ENCODE assay signal across 8 cellular contexts in genomic region chr1:33094971-33095604, GRCh38. TPM values are rescaled to one million over a fixed set of nuclear protein-coding genes. Genes with fewer than 3 reads are reported as not detected.
DNase-seq lines count a peak whose midpoint lies in the region; ATAC-seq and TF ChIP-seq lines count a peak whose summit lies in the region.

No MANE protein-coding gene starts in this region.

- no peaks in the 10 kb centered on the region for H3K9me3 Mint-ChIP-seq in brain

- peaks cover 18% of the 10 kb centered on the region for H3K36me3 Mint-ChIP-seq in brain

- no peak overlapping the region for H3K4me3 Mint-ChIP-seq in brain

- H3K4me3 ChIP-seq in BE2C (ENCODE audit: low read depth, low read length) (no peak overlapping the region), GM12865 (ENCODE audit: low read depth, low read length) (no peak overlapping the region), kidney epithelial cell (ENCODE audit: low read depth, low read length) (no peak overlapping the region), upper lobe of left lung (no peak overlapping the region)

- no peaks in the 10 kb centered on the region for H3K4me1 ChIP-seq in BE2C
- peaks cover 2 to 10% (median 5%) of the 10 kb centered on the region in 4 donors for H3K4me1 ChIP-seq in upper lobe of left lung

- DNase-seq in BE2C (peak; percentile 49), GM12865 (ENCODE audit: low read depth) (peak; percentile 35), NCI-H2171 treated with DMSO at 0.1 percent for 48 hours (lab: John Stamatoyannopoulos, UW) (peak; percentile 66), kidney epithelial cell (ENCODE audit: low read depth) (no peak), upper lobe of left lung (peak in 1 of 2 donors; percentile 50), middle frontal gyrus (ENCODE audit: extremely low spot score, low spot score) (no peak)

- TF ChIP-seq EP300 in upper lobe of left lung (IDR thresholded peaks at IDR 0.05), result no peak

- no peaks in the 10 kb centered on the region for H3K27me3 Mint-ChIP-seq in brain

- peaks cover 23% of the 10 kb centered on the region for H3K4me1 Mint-ChIP-seq in brain

- H3K27me3 ChIP-seq in BE2C (no peaks in the 10 kb centered on the region), kidney epithelial cell (ENCODE audit: control insufficient read depth, insufficient read depth, low read length) (no peaks in the 10 kb centered on the region), upper lobe of left lung (no peaks in the 10 kb centered on the region)

- H3K36me3 ChIP-seq in BE2C (no peaks in the 10 kb centered on the region), kidney epithelial cell (ENCODE audit: control insufficient read depth, insufficient read depth, low read length) (no peaks in the 10 kb centered on the region), upper lobe of left lung (no peaks in the 10 kb centered on the region)

- H3K9me3 ChIP-seq in BE2C, result no peaks in the 10 kb centered on the region
- no peaks in the 10 kb centered on the region for H3K9me3 ChIP-seq in upper lobe of left lung

- TF ChIP-seq POLR2A in upper lobe of left lung (IDR thresholded peaks at IDR 0.05), result no peak

- H3K27ac Mint-ChIP-seq in brain, result peak overlapping the region in 2 of 5 experiments; percentile 17 to 70

- ATAC-seq in upper lobe of left lung (ENCODE audit: low FRiP score in 2 of 2) (peak in 1 of 2 donors; percentile 51), HG03175 (IDR thresholded peaks at IDR 0.05; ENCODE audit: unreplicated experiment) (no peak)

- peak; percentile 88 for TF ChIP-seq CTCF in BE2C (IDR thresholded peaks at IDR 0.05; ENCODE audit: low read depth, low read length)
- peak; percentile 96 for TF ChIP-seq CTCF in GM12865 (IDR thresholded peaks at IDR 0.05; ENCODE audit: insufficient read depth, low read depth, low read length, missing control alignments)
- peak; percentile 73 to 91 for TF ChIP-seq CTCF in brain (conservative IDR thresholded peaks at IDR 0.05)
- peak; percentile 95 for TF ChIP-seq CTCF in kidney epithelial cell (IDR thresholded peaks at IDR 0.05; ENCODE audit: insufficient read depth, low read length, poor library complexity, severe bottlenecking)
- peak; percentile 81 to 99 (median 86) for TF ChIP-seq CTCF in upper lobe of left lung (IDR thresholded peaks at IDR 0.05)

- WGBS in upper lobe of left lung, 2 donors, result 22 to 30% methylated on average over 10 of the region's 10 CpGs

- no peak overlapping the region for H3K27ac ChIP-seq in upper lobe of left lung

RNA-seq across cellular contexts. Expression of gene AZIN2, which starts 14.1 kb away (rescaled TPM):
- polyA plus RNA-seq in BE2C (2012; ENCODE audit: insufficient read depth, insufficient read length, low read depth), result not detected
- polyA plus RNA-seq in brain (ENCODE audit: insufficient read depth, low read depth, low replicate concordance), result 24.2 TPM
- 2.8 and 4.0 TPM in 2 replicates for total RNA-seq in kidney epithelial cell
- 1 to 10 TPM; 1.5 to 4.8 (median 2.8) TPM for total RNA-seq in upper lobe of left lung

RNA-seq across cellular contexts. Expression of gene AK2, which starts 58.4 kb away (rescaled TPM):
- 206 TPM for polyA plus RNA-seq in BE2C (2012; ENCODE audit: insufficient read depth, insufficient read length, low read depth)
- 166 TPM for polyA plus RNA-seq in brain (ENCODE audit: insufficient read depth, low read depth, low replicate concordance)
- total RNA-seq in kidney epithelial cell (156 and 161 TPM in 2 replicates), upper lobe of left lung (100 to 1,000 TPM in 5 of 6 donors, 10 to 100 TPM in 1; 90.1 to 123 (median 115) TPM)

Comparison
In these comparisons a context has a peak if more than half of its experiments do, and no peak if none do; other contexts are left out.
1. DNase-seq: peak in BE2C (single experiment), GM12865 (single experiment) and NCI-H2171 treated with DMSO at 0.1 percent for 48 hours (single experiment); none in kidney epithelial cell (single experiment) and middle frontal gyrus (single experiment).
2. Peak in every context shown above with its lines, with median percentiles within 50 percentile points of each other: CTCF ChIP-seq.